ENCODE assay signal across 13 cellular contexts in genomic region chr3:139281512-139282196, GRCh38.
A peak's percentile ranks its signal among the peaks of the same experiment; 100 is the strongest.
DNase-seq lines count a peak whose midpoint lies in the region; ATAC-seq and TF ChIP-seq lines count a peak whose summit lies in the region.
"Had no signal": no experiment of that assay in that cellular context is flagged by ENCODE, and none has a peak within 500 bp of the region (broad histone marks: within the 10 kb centered on the region; RNA-seq: fewer than 3 reads in every experiment).

No MANE protein-coding gene starts in this region.

- H3K27ac Mint-ChIP-seq in effector memory CD8-positive, alpha-beta T cell, result no peak overlapping the region

- peaks cover 0 to 9% (median 0%) of the 10 kb centered on the region in 11 donors for H3K9me3 ChIP-seq in heart right ventricle
- no peaks in the 10 kb centered on the region for H3K9me3 ChIP-seq in upper lobe of right lung
- no peaks in the 10 kb centered on the region for H3K9me3 ChIP-seq in adrenal gland (replicated peaks in 1 of 3)

- H3K4me3 Mint-ChIP-seq in effector memory CD8-positive, alpha-beta T cell, result no peak overlapping the region

- no peak for TF ChIP-seq CTCF in heart right ventricle (IDR thresholded peaks at IDR 0.05)
- TF ChIP-seq CTCF in upper lobe of right lung (IDR thresholded peaks at IDR 0.05), result no peak
- TF ChIP-seq CTCF in adrenal gland (IDR thresholded peaks at IDR 0.05), result no peak

- peaks cover 31 to 41% of the 10 kb centered on the region in 2 donors for H3K27me3 Mint-ChIP-seq in effector memory CD8-positive, alpha-beta T cell

- H3K27ac ChIP-seq in heart right ventricle (no peak overlapping the region), upper lobe of right lung (no peak overlapping the region), adrenal gland (no peak overlapping the region)
- H3K27ac ChIP-seq: HL-60 had no signal

- peak; percentile 38 for DNase-seq in Right ventricle myocardium superior
- no peak for DNase-seq in heart right ventricle
- DNase-seq in NCI-H2227 (lab: John Stamatoyannopoulos, UW; ENCODE audit: unreplicated experiment), result peak; percentile 77
- peak; percentile 39 for DNase-seq in epidermal melanocyte (ENCODE audit: insufficient read length, low spot score)
- peak; percentile 33 for DNase-seq in upper lobe of right lung
- DNase-seq in effector memory CD8-positive, alpha-beta T cell, result no peak
- DNase-seq in stimulated activated CD4-positive, alpha-beta T cell treated with anti-CD3 and anti-CD28 coated beads, Interleukin-1b, Interleukin-23, amount 100 ng/mL, for 48 hours, result no peak
- no peak for DNase-seq in adrenal gland
- DNase-seq: activated naive CD4-positive, alpha-beta T cell treated with anti-CD3 and anti-CD28 coated beads, Interleukin-2, amount 50 U/mL, for 16 hours; DND-41; NCI-H526 treated with DMSO at 0.1 percent for 48 hours; SIG-M5 had no signal

- H3K27me3 ChIP-seq in heart right ventricle (no peaks in the 10 kb centered on the region), upper lobe of right lung (no peaks in the 10 kb centered on the region), adrenal gland (no peaks in the 10 kb centered on the region)

- H3K4me1 ChIP-seq in heart right ventricle (peaks cover 0 to 13% (median 0%) of the 10 kb centered on the region in 9 donors), upper lobe of right lung (no peaks in the 10 kb centered on the region), adrenal gland (replicated peaks in 1 of 2) (no peaks in the 10 kb centered on the region)

- ATAC-seq in Right ventricle myocardium superior (ENCODE audit: poor library complexity) (peak; percentile 47), heart right ventricle (no peak), upper lobe of right lung (no peak)
- ATAC-seq in effector memory CD8-positive, alpha-beta T cell (replicated peaks), result no peak

- intact Hi-C loops in Right ventricle myocardium superior (cut with DNase I) (no loop called here), heart right ventricle (cut with DNase I) (loop anchor here in 1 of 10 donors (2.0 kb wide), 1 partner anchor 51 kb away; no protein-coding TSS in a partner anchor), upper lobe of right lung (cut with DNase I) (no loop called here), adrenal gland (cut with DNase I) (no loop called here)

- no peaks in the 10 kb centered on the region for H3K36me3 Mint-ChIP-seq in effector memory CD8-positive, alpha-beta T cell (ENCODE audit: insufficient read depth)

- 76 to 77% methylated on average over 16 of the region's 16 CpGs for WGBS in heart right ventricle, 2 donors
- 82 to 97% (median 84%) methylated on average over 6 to 16 of the region's 16 CpGs for WGBS in adrenal gland, 4 donors

- H3K4me3 ChIP-seq in heart right ventricle (no peak overlapping the region), upper lobe of right lung (no peak overlapping the region), adrenal gland (no peak overlapping the region)

- no peaks in the 10 kb centered on the region for H3K9me3 Mint-ChIP-seq in effector memory CD8-positive, alpha-beta T cell

- no peaks in the 10 kb centered on the region for H3K4me1 Mint-ChIP-seq in effector memory CD8-positive, alpha-beta T cell (ENCODE audit: low read depth in 2 of 2)

- no peak for TF ChIP-seq POLR2A in adrenal gland (IDR thresholded peaks at IDR 0.05)

- no peaks in the 10 kb centered on the region for H3K36me3 ChIP-seq in heart right ventricle
- no peaks in the 10 kb centered on the region for H3K36me3 ChIP-seq in upper lobe of right lung
- no peaks in the 10 kb centered on the region for H3K36me3 ChIP-seq in adrenal gland (replicated peaks in 1 of 2)

Comparison
In these comparisons a context has a peak if more than half of its experiments do, and no peak if none do; other contexts are left out.
1. DNase-seq: peak in Right ventricle myocardium superior (single experiment), NCI-H2227 (single experiment), epidermal melanocyte (single experiment) and upper lobe of right lung (single experiment); none in heart right ventricle (0 of 2), effector memory CD8-positive, alpha-beta T cell (0 of 3), stimulated activated CD4-positive, alpha-beta T cell treated with anti-CD3 and anti-CD28 coated beads, Interleukin-1b, Interleukin-23, amount 100 ng/mL, for 48 hours (single experiment) and adrenal gland (0 of 7).